ENCODE assay signal across 9 cellular contexts in genomic region chr6:167827062-167827587, GRCh38. TPM values are rescaled to one million over a fixed set of nuclear protein-coding genes. Genes with fewer than 3 reads are reported as not detected.
A peak's percentile ranks its signal among the peaks of the same experiment; 100 is the strongest.
DNase-seq lines count a peak whose midpoint lies in the region; ATAC-seq and TF ChIP-seq lines count a peak whose summit lies in the region.
"Had no signal": no experiment of that assay in that cellular context is flagged by ENCODE, and none has a peak within 500 bp of the region (broad histone marks: within the 10 kb centered on the region; RNA-seq: fewer than 3 reads in every experiment).

No MANE protein-coding gene starts in this region.

- peaks cover 3% of the 10 kb centered on the region for H3K36me3 ChIP-seq in NT2/D1 (ENCODE audit: insufficient read depth, insufficient read length, low read length)

- H3K9ac ChIP-seq in NT2/D1 (ENCODE audit: insufficient read length, low read depth): peak overlapping the region; percentile 72

- DNase-seq in 8988T: peak; percentile 81
- peak; percentile 85 for DNase-seq in GM13977 (ENCODE audit: low spot score)
- no peak for DNase-seq in NT2/D1 (ENCODE audit: low read depth, low spot score)
- DNase-seq in ecto neural progenitor cell (ENCODE audit: low spot score): peak; percentile 79
- DNase-seq in natural killer cell treated with Interleukin-12 subunit alpha and Interleukin-12 subunit beta and Interleukin-15 and Interleukin-18, amount 100 ng/mL, for 72 hours (ENCODE audit: low spot score): no peak
- no peak for DNase-seq in SHP77 treated with DMSO at 0.1 percent for 48 hours (lab: John Stamatoyannopoulos, UW)
- DNase-seq in effector CD4-positive, alpha-beta T cell: no peak

- H3K4me3 Mint-ChIP-seq in natural killer cell treated with Interleukin-12 subunit alpha and Interleukin-12 subunit beta and Interleukin-15 and Interleukin-18, amount 100 ng/mL, for 72 hours: peak overlapping the region; percentile 78

- H3K4me3 ChIP-seq in NT2/D1 (ENCODE audit: insufficient read length, low read depth): peak overlapping the region; percentile 63

- H3K27me3 ChIP-seq in NT2/D1 (ENCODE audit: insufficient read depth, insufficient read length): no peaks in the 10 kb centered on the region

- no peaks in the 10 kb centered on the region for H3K4me1 ChIP-seq in NT2/D1 (ENCODE audit: insufficient read depth, insufficient read length)

- no peak overlapping the region for H3K27ac Mint-ChIP-seq in natural killer cell treated with Interleukin-12 subunit alpha and Interleukin-12 subunit beta and Interleukin-15 and Interleukin-18, amount 100 ng/mL, for 72 hours

- TF ChIP-seq CTCF in GM13977 (IDR thresholded peaks at IDR 0.05; ENCODE audit: extremely low read depth, insufficient read depth, missing control alignments): no peak

- in situ Hi-C loops in GM13977 (cut with MboI; ENCODE audit: low pct_unique_long_range_greater_than_20kb, low sequenced_read_pairs, unreplicated experiment): no loop called here

- ATAC-seq in HG02678 (IDR thresholded peaks at IDR 0.05; ENCODE audit: unreplicated experiment): peak; percentile 35
- ATAC-seq in natural killer cell treated with Interleukin-12 subunit alpha and Interleukin-12 subunit beta and Interleukin-15 and Interleukin-18, amount 100 ng/mL, for 72 hours: peak; percentile 70 to 82

- peaks cover 6% of the 10 kb centered on the region for H3K36me3 Mint-ChIP-seq in natural killer cell treated with Interleukin-12 subunit alpha and Interleukin-12 subunit beta and Interleukin-15 and Interleukin-18, amount 100 ng/mL, for 72 hours

- H3K27me3 Mint-ChIP-seq in natural killer cell treated with Interleukin-12 subunit alpha and Interleukin-12 subunit beta and Interleukin-15 and Interleukin-18, amount 100 ng/mL, for 72 hours: peaks cover 35 to 39% of the 10 kb centered on the region in 2 donors

- H3K9me3 ChIP-seq in NT2/D1 (ENCODE audit: insufficient read depth, low read length): no peaks in the 10 kb centered on the region

- peaks cover 14% of the 10 kb centered on the region in 2 donors for H3K4me1 Mint-ChIP-seq in natural killer cell treated with Interleukin-12 subunit alpha and Interleukin-12 subunit beta and Interleukin-15 and Interleukin-18, amount 100 ng/mL, for 72 hours (ENCODE audit: low read depth in 2 of 2)

- no peaks in the 10 kb centered on the region for H3K9me3 Mint-ChIP-seq in natural killer cell treated with Interleukin-12 subunit alpha and Interleukin-12 subunit beta and Interleukin-15 and Interleukin-18, amount 100 ng/mL, for 72 hours
- H3K9me3 Mint-ChIP-seq: mesothelial cell of epicardium had no signal

RNA-seq across cellular contexts. Expression of gene AFDN, which starts 0.4 kb away (rescaled TPM):
- total RNA-seq in natural killer cell treated with Interleukin-12 subunit alpha and Interleukin-12 subunit beta and Interleukin-15 and Interleukin-18, amount 100 ng/mL, for 72 hours: 10 to 100 TPM; 36.6 to 37.9 TPM

Comparison
In these comparisons a context has a peak if more than half of its experiments do, and no peak if none do; other contexts are left out.
1. DNase-seq: peak in 8988T (single experiment), GM13977 (single experiment) and ecto neural progenitor cell (single experiment); none in NT2/D1 (single experiment), natural killer cell treated with Interleukin-12 subunit alpha and Interleukin-12 subunit beta and Interleukin-15 and Interleukin-18, amount 100 ng/mL, for 72 hours (single experiment), SHP77 treated with DMSO at 0.1 percent for 48 hours (single experiment) and effector CD4-positive, alpha-beta T cell (single experiment).